In the genomic region with DNA sequence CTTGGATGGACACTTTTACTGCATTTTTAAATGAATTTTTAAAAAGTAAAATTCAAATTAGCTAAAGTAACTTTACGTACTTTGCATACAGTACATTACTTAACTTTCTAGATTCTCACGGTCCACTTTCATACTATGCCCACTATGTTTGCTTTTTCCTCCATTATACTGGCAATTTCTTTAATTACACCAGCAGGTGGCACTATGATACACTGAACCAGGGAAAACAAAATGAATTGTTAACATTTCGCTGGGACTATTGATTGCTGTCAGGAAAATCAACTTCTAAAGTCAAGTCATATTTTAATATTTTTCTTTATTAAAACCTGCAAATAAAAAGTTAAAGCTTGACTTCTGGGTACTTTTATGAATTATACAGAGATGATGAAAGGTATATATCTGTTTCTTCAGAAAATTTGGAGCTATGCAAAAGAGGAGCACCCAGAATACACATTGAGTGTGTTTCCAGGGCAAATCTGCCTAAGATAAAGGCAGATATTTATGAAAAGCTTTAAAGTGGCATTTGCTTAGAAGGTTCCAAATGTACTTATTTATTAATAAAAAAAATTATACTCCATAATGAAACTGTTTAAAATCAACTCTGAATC, we compare ENCODE assay signal across 10 cellular contexts. TPM values are rescaled to one million over a fixed set of nuclear protein-coding genes. Genes with fewer than 3 reads are reported as not detected.
DNase-seq lines count a peak whose midpoint lies in the region; ATAC-seq and TF ChIP-seq lines count a peak whose summit lies in the region.
"Had no signal": no experiment of that assay in that cellular context is flagged by ENCODE, and none has a peak within 500 bp of the region (broad histone marks: within the 10 kb centered on the region; RNA-seq: fewer than 3 reads in every experiment).

No MANE protein-coding gene starts in this region.

- no peak overlapping the region for H3K4me3 ChIP-seq in GM12865 (ENCODE audit: low read depth, low read length)
- no peak overlapping the region for H3K4me3 ChIP-seq in HFF-Myc (replicated peaks; ENCODE audit: low read depth, low read length)
- H3K4me3 ChIP-seq: SJSA1 had no signal

- TF ChIP-seq CTCF in AG09319 (IDR thresholded peaks at IDR 0.05; ENCODE audit: low read depth, low read length) (peak; percentile 68), GM12865 (IDR thresholded peaks at IDR 0.05; ENCODE audit: insufficient read depth, low read depth, low read length, missing control alignments) (peak; percentile 50), HFF-Myc (IDR thresholded peaks at IDR 0.05; ENCODE audit: low read depth, low read length, missing control alignments) (peak; percentile 48), VCaP (conservative IDR thresholded peaks at IDR 0.05) (peak; percentile 83), glutamatergic neuron (IDR thresholded peaks at IDR 0.05; ENCODE audit: partially characterized antibody, unreplicated experiment) (peak; percentile 82)

- 0 out of 2 replicates have a peak overlapping the region, but pooled peaks have one; percentile 18 for H3K27ac ChIP-seq in VCaP
- H3K27ac ChIP-seq: SJSA1 had no signal

- no peaks in the 10 kb centered on the region for H3K36me3 Mint-ChIP-seq in glutamatergic neuron (ENCODE audit: unreplicated experiment)

- H3K4me1 Mint-ChIP-seq in glutamatergic neuron (ENCODE audit: low read depth, unreplicated experiment): no peaks in the 10 kb centered on the region

- DNase-seq in AG09319 (ENCODE audit: extremely low read depth, low read depth) (peak; percentile 2), GM12865 (ENCODE audit: low read depth) (peak; percentile 34), HFF-Myc (ENCODE audit: extremely low read depth, low read depth) (no peak), MV-4-11 (lab: John Stamatoyannopoulos, UW) (peak; percentile 3), glutamatergic neuron (no peak), 8988T (no peak)
- DNase-seq in stimulated activated naive CD8-positive, alpha-beta T cell treated with anti-CD3 and anti-CD28 coated beads, Interleukin-15, Interleukin-2, amounts not matched to agents 100 U/mL and 50 U/mL, for 24 hours: no peak

- H3K4me3 Mint-ChIP-seq in glutamatergic neuron (ENCODE audit: unreplicated experiment): no peak overlapping the region

- H3K9me3 Mint-ChIP-seq in glutamatergic neuron (ENCODE audit: unreplicated experiment): no peaks in the 10 kb centered on the region

- ATAC-seq in stimulated activated naive CD8-positive, alpha-beta T cell treated with anti-CD3 and anti-CD28 coated beads, Interleukin-15, Interleukin-2, amounts not matched to agents 100 U/mL and 50 U/mL, for 24 hours: peak; percentile 49

- H3K27ac Mint-ChIP-seq in glutamatergic neuron (ENCODE audit: unreplicated experiment): no peak overlapping the region

- H3K27me3 Mint-ChIP-seq in glutamatergic neuron (ENCODE audit: unreplicated experiment): no peaks in the 10 kb centered on the region

RNA-seq across cellular contexts. Expression of a gene that starts 21.8 kb away (rescaled TPM):
- total RNA-seq in glutamatergic neuron (ENCODE audit: unreplicated experiment): not detected
- total RNA-seq: SJSA1, skeletal muscle tissue had no signal

Comparison
In these comparisons a context has a peak if more than half of its experiments do, and no peak if none do; other contexts are left out.
1. DNase-seq: peak in AG09319 (single experiment), GM12865 (single experiment) and MV-4-11 (single experiment); none in HFF-Myc (single experiment), glutamatergic neuron (single experiment), stimulated activated naive CD8-positive, alpha-beta T cell treated with anti-CD3 and anti-CD28 coated beads, Interleukin-15, Interleukin-2, amounts not matched to agents 100 U/mL and 50 U/mL, for 24 hours (single experiment) and 8988T (single experiment).
2. Peak in every context shown above with its lines, with median percentiles within 50 percentile points of each other: CTCF ChIP-seq.